In genomic region chr1:109472779-109473178, GRCh38 we compare ENCODE assay signal across 25 cellular contexts. TPM values are rescaled to one million over a fixed set of nuclear protein-coding genes. Genes with fewer than 3 reads are reported as not detected.
"Had no signal": no experiment of that assay in that cellular context is flagged by ENCODE, and none has a peak within 500 bp of the region (broad histone marks: within the 10 kb centered on the region; RNA-seq: fewer than 3 reads in every experiment).

No MANE protein-coding gene starts in this region.

- H3K36me3 ChIP-seq: left lung, lower lobe of right lung, neutrophil, right atrium auricular region, spleen, tibial nerve, upper lobe of left lung had no signal

- H3K79me2 ChIP-seq: parathyroid adenoma had no signal

- DNase-seq: cerebellar nuclear complex; cortex of kidney; effector memory CD8-positive, alpha-beta T cell; foreskin fibroblast; glutamatergic neuron; heart right ventricle; hippocampal formation; left cardiac atrium; left lung; lower lobe of right lung; natural killer cell; sigmoid colon; spleen; stimulated activated naive B cell treated with anti-CD40 and anti-IgM and Interleukin-4, amounts not matched to agents 10 μg/mL and 1 μg/mL and 100 μg/mL, for 72 hours had no signal

- H3K9ac ChIP-seq: parathyroid adenoma had no signal

- H3K36me3 Mint-ChIP-seq: natural killer cell; stimulated activated naive B cell treated with anti-CD40 and anti-IgM and Interleukin-4, amounts not matched to agents 10 μg/mL and 1 μg/mL and 100 μg/mL, for 72 hours had no signal

- H3K27me3 ChIP-seq: gastroesophageal sphincter, right atrium auricular region, sigmoid colon had no signal

- H3K9me3 Mint-ChIP-seq: effector memory CD8-positive, alpha-beta T cell; natural killer cell; stimulated activated naive B cell treated with anti-CD40 and anti-IgM and Interleukin-4, amounts not matched to agents 10 μg/mL and 1 μg/mL and 100 μg/mL, for 72 hours; stimulated activated naive CD8-positive, alpha-beta T cell treated with anti-CD3 and anti-CD28 coated beads, Interleukin-15, Interleukin-2, amounts not matched to agents 100 ng/mL and 50 ng/mL, for 24 hours had no signal

- H3K27ac ChIP-seq: gastroesophageal sphincter, left lung, lower lobe of right lung, neutrophil, parathyroid adenoma, right atrium auricular region, sigmoid colon, skin epidermis, spleen, thoracic aorta, tibial nerve, upper lobe of left lung had no signal

- H2AFZ ChIP-seq: parathyroid adenoma had no signal

- H3K4me3 Mint-ChIP-seq: effector memory CD8-positive, alpha-beta T cell; natural killer cell; stimulated activated naive B cell treated with anti-CD40 and anti-IgM and Interleukin-4, amounts not matched to agents 10 μg/mL and 1 μg/mL and 100 μg/mL, for 72 hours; stimulated activated naive CD8-positive, alpha-beta T cell treated with anti-CD3 and anti-CD28 coated beads, Interleukin-15, Interleukin-2, amounts not matched to agents 100 ng/mL and 50 ng/mL, for 24 hours had no signal

- H3K4me1 ChIP-seq: left lung, lower lobe of right lung, parathyroid adenoma, spleen, tibial nerve, upper lobe of left lung had no signal

- H3K27ac Mint-ChIP-seq: effector memory CD8-positive, alpha-beta T cell; natural killer cell; progenitor cell of endocrine pancreas; stimulated activated naive B cell treated with anti-CD40 and anti-IgM and Interleukin-4, amounts not matched to agents 10 μg/mL and 1 μg/mL and 100 μg/mL, for 72 hours; stimulated activated naive CD8-positive, alpha-beta T cell treated with anti-CD3 and anti-CD28 coated beads, Interleukin-15, Interleukin-2, amounts not matched to agents 100 ng/mL and 50 ng/mL, for 24 hours had no signal

- ATAC-seq: effector memory CD8-positive, alpha-beta T cell; gastroesophageal sphincter; left lung; lower lobe of right lung; natural killer cell; stimulated activated naive B cell treated with anti-CD40 and anti-IgM and Interleukin-4, amounts not matched to agents 10 μg/mL and 1 μg/mL and 100 μg/mL, for 72 hours had no signal

- H3K9me3 ChIP-seq: gastroesophageal sphincter, heart right ventricle, left lung, lower lobe of right lung, neutrophil, right atrium auricular region, sigmoid colon, spleen, thoracic aorta, tibial nerve, upper lobe of left lung had no signal

- H3K4me1 Mint-ChIP-seq: natural killer cell; stimulated activated naive B cell treated with anti-CD40 and anti-IgM and Interleukin-4, amounts not matched to agents 10 μg/mL and 1 μg/mL and 100 μg/mL, for 72 hours had no signal

- H3K4me3 ChIP-seq: gastroesophageal sphincter, heart right ventricle, left lung, lower lobe of right lung, right atrium auricular region, sigmoid colon, skin epidermis, spleen, thoracic aorta, tibial nerve, upper lobe of left lung had no signal

RNA-seq across cellular contexts. Expression of gene SYPL2, which starts 6.4 kb away (rescaled TPM):
- total RNA-seq: dermis microvascular lymphatic vessel endothelial cell, natural killer cell had no signal
